ENCODE assay signal across 9 cellular contexts in the genomic region with DNA sequence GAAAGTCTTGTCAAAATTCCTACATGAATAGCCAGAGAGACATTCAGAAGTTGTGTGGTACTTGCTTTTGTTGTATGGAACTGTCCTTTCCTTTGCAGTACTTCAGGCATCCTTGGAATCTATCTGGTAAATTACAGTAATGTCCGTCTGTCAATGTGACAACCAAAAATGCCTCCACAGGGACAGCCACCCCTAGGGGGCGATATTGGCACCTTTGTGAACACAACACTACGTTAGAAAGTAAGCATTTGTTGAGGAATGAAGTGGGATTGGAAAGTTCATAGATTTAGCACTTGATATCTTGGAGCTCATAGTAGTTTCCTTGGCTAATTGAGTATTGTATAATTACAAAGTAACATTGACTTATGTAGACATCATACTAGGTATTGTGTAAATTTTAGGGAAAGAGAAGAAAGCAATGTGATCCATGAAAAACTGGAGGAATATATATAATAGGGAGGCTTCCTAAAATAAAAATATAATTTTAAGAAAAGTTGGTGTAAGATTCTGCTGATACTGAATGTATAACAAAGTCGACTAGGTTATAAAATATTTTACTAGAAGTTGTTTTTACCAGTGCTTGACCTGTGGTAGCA. TPM values are rescaled to one million over a fixed set of nuclear protein-coding genes. Genes with fewer than 3 reads are reported as not detected.
A peak's percentile ranks its signal among the peaks of the same experiment; 100 is the strongest.
DNase-seq lines count a peak whose midpoint lies in the region; ATAC-seq, FAIRE-seq and TF ChIP-seq lines count a peak whose summit lies in the region.
"Had no signal": no experiment of that assay in that cellular context is flagged by ENCODE, and none has a peak within 500 bp of the region (broad histone marks: within the 10 kb centered on the region; RNA-seq: fewer than 3 reads in every experiment).

No MANE protein-coding gene starts in this region.

- H3K27me3 ChIP-seq in endothelial cell of umbilical vein (ENCODE audit: control insufficient read depth in 2 of 2, insufficient read depth in 2 of 2, low read length in 2 of 2) (no peaks in the 10 kb centered on the region), upper lobe of left lung (no peaks in the 10 kb centered on the region), vagina (no peaks in the 10 kb centered on the region)

- H3K79me2 ChIP-seq in endothelial cell of umbilical vein (ENCODE audit: control insufficient read depth, insufficient read depth, low read length), result no peaks in the 10 kb centered on the region

- no peaks in the 10 kb centered on the region for H3K36me3 Mint-ChIP-seq in activated CD4-positive, alpha-beta T cell treated with anti-CD3 and anti-CD28 coated beads, Interleukin-2, amount 10 ng/mL, durations not matched to agents 7 days and 5 days (ENCODE audit: low read depth)
- peaks cover 40% of the 10 kb centered on the region for H3K36me3 Mint-ChIP-seq in neural crest cell (ENCODE audit: low read depth)

- no peak for TF ChIP-seq POLR2A in endothelial cell of umbilical vein (IDR thresholded peaks at IDR 0.05; ENCODE audit: low read depth, low read length)
- no peak for TF ChIP-seq POLR2A in upper lobe of left lung (IDR thresholded peaks at IDR 0.05)
- no peak for TF ChIP-seq POLR2A in vagina (IDR thresholded peaks at IDR 0.05)

- POLR2A ChIA-PET in activated CD4-positive, alpha-beta T cell treated with anti-CD3 and anti-CD28 coated beads, Interleukin-2, amount 10 ng/mL, durations not matched to agents 7 days and 5 days (lab: Charles Lee), result no interaction called here
- POLR2A ChIA-PET in endothelial cell of umbilical vein (lab: Charles Lee), result no interaction called here

- no TSS peak for BruUV-seq in endothelial cell of umbilical vein (replicated peaks; lab: Mats Ljungman, UMichigan)

- H3K27ac ChIP-seq in endothelial cell of umbilical vein (ENCODE audit: insufficient read depth, low read depth, low read length) (no peak overlapping the region), upper lobe of left lung (no peak overlapping the region), vagina (no peak overlapping the region)

- H3K9me3 ChIP-seq in endothelial cell of umbilical vein (replicated peaks; ENCODE audit: control insufficient read depth, insufficient read depth, low read length) (no peaks in the 10 kb centered on the region), upper lobe of left lung (no peaks in the 10 kb centered on the region), vagina (no peaks in the 10 kb centered on the region)

- H3K4me1 ChIP-seq in endothelial cell of umbilical vein (ENCODE audit: control insufficient read depth, extremely low read depth, insufficient read depth, low read length), result peaks cover 8% of the 10 kb centered on the region
- no peaks in the 10 kb centered on the region for H3K4me1 ChIP-seq in upper lobe of left lung
- no peaks in the 10 kb centered on the region for H3K4me1 ChIP-seq in vagina

- H3K4me3 ChIP-seq in endothelial cell of umbilical vein (replicated peaks in 1 of 3; ENCODE audit: insufficient read depth in 1 of 3, low read depth in 1 of 3, low read length in 3 of 3) (no peak overlapping the region), upper lobe of left lung (no peak overlapping the region), vagina (no peak overlapping the region)

- dilution Hi-C loops in endothelial cell of umbilical vein (cut with MboI; ENCODE audit: extremely low pct_ligation_motif_present, low sequenced_read_pairs), result no loop called here

- no peaks in the 10 kb centered on the region for H3K27me3 Mint-ChIP-seq in activated CD4-positive, alpha-beta T cell treated with anti-CD3 and anti-CD28 coated beads, Interleukin-2, amount 10 ng/mL, durations not matched to agents 7 days and 5 days
- H3K27me3 Mint-ChIP-seq in neural crest cell (ENCODE audit: low read depth), result no peaks in the 10 kb centered on the region
- H3K27me3 Mint-ChIP-seq: brain had no signal

- H3K36me3 ChIP-seq in endothelial cell of umbilical vein (ENCODE audit: control insufficient read depth in 2 of 2, extremely low read depth in 1 of 2, insufficient read depth in 2 of 2, low read length in 2 of 2) (no peaks in the 10 kb centered on the region), upper lobe of left lung (no peaks in the 10 kb centered on the region), vagina (no peaks in the 10 kb centered on the region)

- no peak overlapping the region for H2AFZ ChIP-seq in endothelial cell of umbilical vein (ENCODE audit: low read depth, low read length)

- H3K4me3 Mint-ChIP-seq in activated CD4-positive, alpha-beta T cell treated with anti-CD3 and anti-CD28 coated beads, Interleukin-2, amount 10 ng/mL, durations not matched to agents 7 days and 5 days, result no peak overlapping the region
- no peak overlapping the region for H3K4me3 Mint-ChIP-seq in neural crest cell
- H3K4me3 Mint-ChIP-seq: brain had no signal

- no peaks in the 10 kb centered on the region for H3K9me3 Mint-ChIP-seq in activated CD4-positive, alpha-beta T cell treated with anti-CD3 and anti-CD28 coated beads, Interleukin-2, amount 10 ng/mL, durations not matched to agents 7 days and 5 days
- H3K9me3 Mint-ChIP-seq in neural crest cell, result peaks cover 4% of the 10 kb centered on the region

- no peaks in the 10 kb centered on the region for H4K20me1 ChIP-seq in endothelial cell of umbilical vein (replicated peaks; ENCODE audit: control insufficient read depth, extremely low read depth, insufficient read depth, low read length)

- peak; percentile 78 for ATAC-seq in GM19395 (IDR thresholded peaks at IDR 0.05; ENCODE audit: unreplicated experiment)
- peak in 1 of 2 donors; percentile 32 for ATAC-seq in upper lobe of left lung (ENCODE audit: low FRiP score in 2 of 2)

- CTCF ChIA-PET in activated CD4-positive, alpha-beta T cell treated with anti-CD3 and anti-CD28 coated beads, Interleukin-2, amount 10 ng/mL, durations not matched to agents 7 days and 5 days (lab: Charles Lee), result no interaction called here
- CTCF ChIA-PET in endothelial cell of umbilical vein (lab: Charles Lee), result interaction anchor here (1.0 to 2.6 kb wide), 10 partner anchors 9 to 97 kb away, joined by 3 to 10 read pairs (median 4); no protein-coding TSS in a partner anchor

- H3K9me1 ChIP-seq in endothelial cell of umbilical vein (replicated peaks; ENCODE audit: control insufficient read depth, extremely low read depth, insufficient read depth, low read length), result no peaks in the 10 kb centered on the region

- TF ChIP-seq EP300 in upper lobe of left lung (IDR thresholded peaks at IDR 0.05), result no peak

- no peak overlapping the region for H3K9ac ChIP-seq in endothelial cell of umbilical vein (replicated peaks; ENCODE audit: extremely low read depth, insufficient read depth, low read length)

- peak; percentile 57 for FAIRE-seq in endothelial cell of umbilical vein (lab: Jason Lieb, UNC)

- no peak overlapping the region for H3K4me2 ChIP-seq in endothelial cell of umbilical vein (ENCODE audit: insufficient read depth, low read length)

- H3K27ac Mint-ChIP-seq in activated CD4-positive, alpha-beta T cell treated with anti-CD3 and anti-CD28 coated beads, Interleukin-2, amount 10 ng/mL, durations not matched to agents 7 days and 5 days, result no peak overlapping the region
- H3K27ac Mint-ChIP-seq in neural crest cell (ENCODE audit: unreplicated experiment), result no peak overlapping the region
- H3K27ac Mint-ChIP-seq: brain had no signal

- H3K4me1 Mint-ChIP-seq in activated CD4-positive, alpha-beta T cell treated with anti-CD3 and anti-CD28 coated beads, Interleukin-2, amount 10 ng/mL, durations not matched to agents 7 days and 5 days, result no peaks in the 10 kb centered on the region
- no peaks in the 10 kb centered on the region for H3K4me1 Mint-ChIP-seq in neural crest cell
- H3K4me1 Mint-ChIP-seq: brain had no signal

- WGBS in upper lobe of left lung, 2 donors, result 38 to 47% methylated on average over 4 of the region's 4 CpGs

- intact Hi-C loops in endothelial cell of umbilical vein (cut with micrococcal nuclease), result loop anchor here (1.0 to 2.0 kb wide), 2 partner anchors 43 to 90 kb away; no protein-coding TSS in a partner anchor
- intact Hi-C loops in vagina (cut with DNase I), result no loop called here

- TF ChIP-seq CTCF in endothelial cell of umbilical vein (IDR thresholded peaks at IDR 0.05; ENCODE audit: extremely low read depth in 1 of 2, insufficient read depth in 1 of 2, low read depth in 1 of 2, low read length in 2 of 2) (peak; percentile 65 to 78), neural crest cell (conservative IDR thresholded peaks at IDR 0.05) (peak; percentile 74), upper lobe of left lung (IDR thresholded peaks at IDR 0.05) (peak; percentile 19 to 59 (median 44)), vagina (IDR thresholded peaks at IDR 0.05) (no peak)

- DNase-seq in D341Med (ENCODE audit: low spot score) (peak; percentile 52), LoVo (ENCODE audit: low spot score) (peak; percentile 47), endothelial cell of umbilical vein (ENCODE audit: low read depth, low spot score) (peak; percentile 61), neural crest cell (ENCODE audit: low read depth, low spot score) (peak; percentile 56), upper lobe of left lung (peak in 1 of 2 donors; percentile 53), vagina (ENCODE audit: extremely low spot score in 2 of 2) (no peak)
- DNase-seq in activated CD4-positive, alpha-beta T cell treated with anti-CD3 and anti-CD28 coated beads, Interleukin-2, amount 10 ng/mL, durations not matched to agents 7 days and 5 days, result peak; percentile 66

TF ChIP-seq in endothelial cell of umbilical vein, 7 proteins besides CTCF, POLR2A, EP300 and RAD21 (continues in another document):
- TF ChIP-seq FOS (IDR thresholded peaks at IDR 0.05; ENCODE audit: borderline replicate concordance, insufficient read depth, low read length) (no peak), GATA2 (IDR thresholded peaks at IDR 0.05; ENCODE audit: insufficient read depth, insufficient read length, low read depth, low read length) (no peak), POLR2AphosphoS5 (IDR thresholded peaks at IDR 0.05; ENCODE audit: insufficient read depth, low read depth, low read length) (no peak), JUN (IDR thresholded peaks at IDR 0.05; ENCODE audit: borderline replicate concordance, insufficient read depth, insufficient read length, low read depth) (no peak), EZH2 (IDR thresholded peaks at IDR 0.05; ENCODE audit: borderline replicate concordance, low read depth, low read length, severe bottlenecking) (no peak)

RNA-seq across cellular contexts. Expression of a gene that starts 32.7 kb away (rescaled TPM):
- total RNA-seq in activated CD4-positive, alpha-beta T cell treated with anti-CD3 and anti-CD28 coated beads, Interleukin-2, amount 10 ng/mL, durations not matched to agents 7 days and 5 days, result not detected
- total RNA-seq in endothelial cell of umbilical vein, result 9.8 and 14.6 TPM in 2 replicates
- 3.0 and 3.2 TPM in 2 replicates for polyA plus RNA-seq in endothelial cell of umbilical vein
- 1.4 and 1.6 TPM in 2 replicates for polyA plus RNA-seq in endothelial cell of umbilical vein (2011; cell fraction: cytosol; rRNA removed)
- polyA plus RNA-seq in endothelial cell of umbilical vein (2011; cell fraction: nucleus; rRNA removed), result 0.84 and 1.5 TPM in 2 replicates
- polyA plus RNA-seq in endothelial cell of umbilical vein (2012), result 2.0 and 5.8 TPM in 2 replicates
- polyA minus RNA-seq in endothelial cell of umbilical vein, result 1.5 and 2.2 TPM in 2 replicates
- polyA minus RNA-seq in endothelial cell of umbilical vein (2011; cell fraction: cytosol; rRNA and poly(A)+ RNA removed), result 0.31 TPM
- 1.3 and 3.4 TPM in 2 replicates for polyA minus RNA-seq in endothelial cell of umbilical vein (2011; cell fraction: nucleus; rRNA and poly(A)+ RNA removed)
- 43.1 and 47.9 TPM in 2 replicates for total RNA-seq in neural crest cell
- total RNA-seq in upper lobe of left lung, result under 1 TPM in 4 of 6 donors, not detected in 2; 0.11 to 0.30 (median 0.18) TPM
- total RNA-seq in vagina, result not detected

Comparison
In these comparisons a context has a peak if more than half of its experiments do, and no peak if none do; other contexts are left out.
1. DNase-seq: peak in D341Med (single experiment), LoVo (single experiment), activated CD4-positive, alpha-beta T cell treated with anti-CD3 and anti-CD28 coated beads, Interleukin-2, amount 10 ng/mL, durations not matched to agents 7 days and 5 days (single experiment), endothelial cell of umbilical vein (single experiment) and neural crest cell (single experiment); none in vagina (0 of 2).
2. CTCF ChIP-seq: peak in endothelial cell of umbilical vein (2 of 2), neural crest cell (single experiment) and upper lobe of left lung (6 of 6); none in vagina (0 of 3).